Comparison of ENCODE assay signal across 12 cellular contexts in the genomic region with DNA sequence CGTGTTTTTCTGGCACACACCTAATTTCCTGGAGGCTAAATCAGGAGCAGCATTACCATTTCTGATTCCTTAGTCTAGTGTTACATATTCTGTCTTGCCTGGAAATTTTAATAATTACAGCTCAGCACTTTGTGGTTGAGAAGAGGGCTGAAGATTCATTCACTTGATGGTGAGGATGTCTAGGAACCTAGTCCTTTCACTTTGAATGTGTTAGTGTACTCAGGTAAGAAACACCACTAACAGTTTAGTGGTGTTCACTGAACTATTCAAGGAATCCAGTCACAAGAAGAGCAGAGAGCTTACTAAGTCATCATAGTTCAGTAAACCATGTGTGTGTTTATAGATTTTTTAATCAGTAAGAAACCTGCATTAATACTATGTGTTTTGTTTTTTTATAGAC.
DNase-seq lines count a peak whose midpoint lies in the region; ATAC-seq and TF ChIP-seq lines count a peak whose summit lies in the region.
"Had no signal": no experiment of that assay in that cellular context is flagged by ENCODE, and none has a peak within 500 bp of the region (broad histone marks: within the 10 kb centered on the region; RNA-seq: fewer than 3 reads in every experiment).

No MANE protein-coding gene starts in this region.

- ATAC-seq in activated CD4-positive, CD25-positive, alpha-beta regulatory T cell treated with anti-CD3 and anti-CD28 coated beads, Interleukin-2, amount 50 U/mL, for 24 hours, result peak; percentile 74 to 85
- ATAC-seq in HG02610 (IDR thresholded peaks at IDR 0.05; ENCODE audit: unreplicated experiment) (peak; percentile 70), GM18907 (IDR thresholded peaks at IDR 0.05; ENCODE audit: unreplicated experiment) (no peak)
- ATAC-seq: heart left ventricle had no signal

- peaks cover 32% of the 10 kb centered on the region for H3K4me1 Mint-ChIP-seq in activated T-helper 2 cell treated with anti-CD3 and anti-CD28 coated beads, Interferon-gamma antibody, Interleukin-2, Interleukin-4, amounts not matched to agents 10 μg/mL and 5 μg/mL and 100 μg/mL, durations not matched to agents 14 hours and 24 hours and 36 hours (ENCODE audit: low read depth)
- H3K4me1 Mint-ChIP-seq in nephron progenitor cell, result no peaks in the 10 kb centered on the region

- DNase-seq in activated CD4-positive, CD25-positive, alpha-beta regulatory T cell (lab: John Stamatoyannopoulos, UW), result no peak
- DNase-seq in activated T-helper 2 cell treated with anti-CD3 and anti-CD28 coated beads, Interferon-gamma antibody, Interleukin-2, Interleukin-4, amounts not matched to agents 10 μg/mL and 5 μg/mL and 100 μg/mL, durations not matched to agents 14 hours and 24 hours and 36 hours (ENCODE audit: low spot score), result no peak
- DNase-seq in nephron progenitor cell (no peak), NCI-H446 treated with DMSO at 0.1 percent for 48 hours (lab: John Stamatoyannopoulos, UW) (no peak), NCI-H2107 treated with DMSO at 0.1 percent for 48 hours (lab: John Stamatoyannopoulos, UW; ENCODE audit: unreplicated experiment) (no peak)
- DNase-seq: 8988T, Caco-2, heart left ventricle, small intestine had no signal

- no peak for TF ChIP-seq CTCF in nephron progenitor cell (IDR thresholded peaks at IDR 0.05)

- H3K27me3 Mint-ChIP-seq in activated T-helper 2 cell treated with anti-CD3 and anti-CD28 coated beads, Interferon-gamma antibody, Interleukin-2, Interleukin-4, amounts not matched to agents 10 μg/mL and 5 μg/mL and 100 μg/mL, durations not matched to agents 14 hours and 24 hours and 36 hours (ENCODE audit: low read depth), result no peaks in the 10 kb centered on the region
- H3K27me3 Mint-ChIP-seq in nephron progenitor cell (ENCODE audit: low read depth, poor library complexity), result no peaks in the 10 kb centered on the region

- no peaks in the 10 kb centered on the region for H3K9me3 Mint-ChIP-seq in activated T-helper 2 cell treated with anti-CD3 and anti-CD28 coated beads, Interferon-gamma antibody, Interleukin-2, Interleukin-4, amounts not matched to agents 10 μg/mL and 5 μg/mL and 100 μg/mL, durations not matched to agents 14 hours and 24 hours and 36 hours
- H3K9me3 Mint-ChIP-seq in nephron progenitor cell, result no peaks in the 10 kb centered on the region

- peak overlapping the region; percentile 72 for H3K27ac Mint-ChIP-seq in activated T-helper 2 cell treated with anti-CD3 and anti-CD28 coated beads, Interferon-gamma antibody, Interleukin-2, Interleukin-4, amounts not matched to agents 10 μg/mL and 5 μg/mL and 100 μg/mL, durations not matched to agents 14 hours and 24 hours and 36 hours
- H3K27ac Mint-ChIP-seq in nephron progenitor cell, result peak overlapping the region; percentile 43

- H3K4me3 Mint-ChIP-seq in activated T-helper 2 cell treated with anti-CD3 and anti-CD28 coated beads, Interferon-gamma antibody, Interleukin-2, Interleukin-4, amounts not matched to agents 10 μg/mL and 5 μg/mL and 100 μg/mL, durations not matched to agents 14 hours and 24 hours and 36 hours (ENCODE audit: low read depth), result peak overlapping the region; percentile 3
- no peak overlapping the region for H3K4me3 Mint-ChIP-seq in nephron progenitor cell

- intact Hi-C loops in activated T-helper 2 cell treated with anti-CD3 and anti-CD28 coated beads, Interferon-gamma antibody, Interleukin-2, Interleukin-4, amounts not matched to agents 10 μg/mL and 5 μg/mL and 100 μg/mL, durations not matched to agents 14 hours and 24 hours and 36 hours (cut with micrococcal nuclease), result loop anchor here (2.0 to 10.0 kb wide), 6 partner anchors 15 to 339 kb away; a partner anchor contains a TSS

- H3K36me3 Mint-ChIP-seq in activated T-helper 2 cell treated with anti-CD3 and anti-CD28 coated beads, Interferon-gamma antibody, Interleukin-2, Interleukin-4, amounts not matched to agents 10 μg/mL and 5 μg/mL and 100 μg/mL, durations not matched to agents 14 hours and 24 hours and 36 hours (ENCODE audit: low read depth), result peaks cover 52% of the 10 kb centered on the region
- H3K36me3 Mint-ChIP-seq in nephron progenitor cell (ENCODE audit: low read depth), result peaks cover 61% of the 10 kb centered on the region
